ENCODE assay signal across 10 cellular contexts in the genomic region with DNA sequence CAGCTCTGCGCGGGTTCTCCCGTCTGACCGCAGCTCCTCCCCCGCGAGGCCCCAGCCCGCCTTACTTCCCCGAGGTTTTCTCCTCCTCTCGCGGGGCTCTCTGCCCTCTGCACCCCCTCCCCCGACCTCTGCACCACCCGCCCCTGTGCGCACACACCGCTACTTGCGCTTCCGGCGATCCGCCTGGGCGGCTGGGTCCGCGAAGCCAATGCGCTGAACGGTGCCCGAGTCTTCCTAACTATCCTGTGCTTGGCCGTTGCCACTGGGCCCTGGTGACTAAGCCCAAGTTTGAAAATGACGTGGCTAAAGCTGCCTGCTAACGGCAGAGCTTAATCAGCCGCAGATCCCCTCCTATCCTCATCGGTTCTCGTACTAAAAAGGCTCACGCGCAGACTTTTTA. TPM values are rescaled to one million over a fixed set of nuclear protein-coding genes. Genes with fewer than 3 reads are reported as not detected.
DNase-seq lines count a peak whose midpoint lies in the region; ATAC-seq, FAIRE-seq and TF ChIP-seq lines count a peak whose summit lies in the region.
"Had no signal": no experiment of that assay in that cellular context is flagged by ENCODE, and none has a peak within 500 bp of the region (broad histone marks: within the 10 kb centered on the region; RNA-seq: fewer than 3 reads in every experiment).

No MANE protein-coding gene starts in this region.

- CTCF ChIA-PET in HepG2 (lab: Yijun Ruan, JAX; ENCODE audit: low intra/inter-chr PET ratio, low total read pairs): no interaction called here

- H3K4me1 ChIP-seq in BLaER1 (peaks cover 26% of the 10 kb centered on the region), HepG2 (ENCODE audit: insufficient read depth, low read length) (peaks cover 58% of the 10 kb centered on the region)

- BruUV-seq in HepG2 (replicated peaks; lab: Mats Ljungman, UMichigan): no TSS peak

- no peak for TF ChIP-seq CTCF in HepG2 (CRISPR knock-in tag; IDR thresholded peaks at IDR 0.05)

- H4K20me1 ChIP-seq in BLaER1 (peaks cover 80% of the 10 kb centered on the region), HepG2 (ENCODE audit: insufficient read depth, low read length) (peaks cover 12% of the 10 kb centered on the region)

- TF ChIP-seq POLR2A in HepG2 (IDR thresholded peaks at IDR 0.05; ENCODE audit: insufficient read depth in 1 of 2, low read depth in 2 of 2, low read length in 2 of 2): no peak

- in situ Hi-C loops in HepG2 (cut with HindIII; ENCODE audit: extremely low pct_ligation_motif_present, low pct_unique_long_range_greater_than_20kb): loop anchor here (10.0 kb wide), 2 partner anchors 577 to 697 kb away; no protein-coding TSS in a partner anchor

- peak; percentile 43 for ATAC-seq in GM18867 (IDR thresholded peaks at IDR 0.05; ENCODE audit: unreplicated experiment)
- peak; percentile 62 to 88 for ATAC-seq in activated naive CD4-positive, alpha-beta T cell treated with anti-CD3 and anti-CD28 coated beads, Interleukin-2, amount 50 U/mL, for 72 hours
- no peak for ATAC-seq in HepG2
- no peak for ATAC-seq in GM19324 (IDR thresholded peaks at IDR 0.05; ENCODE audit: low FRiP score, unreplicated experiment)
- ATAC-seq in HG03095 (IDR thresholded peaks at IDR 0.05; ENCODE audit: unreplicated experiment): no peak

- peaks cover 19% of the 10 kb centered on the region for H3K79me2 ChIP-seq in HepG2 (ENCODE audit: insufficient read depth, low read length)

- H3K4me2 ChIP-seq in BLaER1: peak overlapping the region; percentile 65
- no peak overlapping the region for H3K4me2 ChIP-seq in HepG2 (ENCODE audit: low read depth, low read length)

- H3K27ac ChIP-seq in BLaER1: no peak overlapping the region
- H3K27ac ChIP-seq in HepG2 (ENCODE audit: extremely low read length, insufficient read depth, low read length): no peak overlapping the region
- H3K27ac ChIP-seq: VCaP had no signal

- 97% methylated on average over 32 of the region's 32 CpGs for WGBS in HepG2 (ENCODE audit: low lambda C conversion rate)

- peak overlapping the region in 1 of 2 donors; percentile 23 for H3K27ac Mint-ChIP-seq in activated naive CD4-positive, alpha-beta T cell treated with anti-CD3 and anti-CD28 coated beads, Interleukin-2, amount 50 U/mL, for 72 hours

- intact Hi-C loops in HepG2 (cut with micrococcal nuclease; ENCODE audit: unreplicated experiment): no loop called here

- H2AFZ ChIP-seq in HepG2 (ENCODE audit: low read length): no peak overlapping the region

- no peak overlapping the region for H3K9ac ChIP-seq in BLaER1
- H3K9ac ChIP-seq in HepG2 (ENCODE audit: insufficient read depth, low read depth, low read length): no peak overlapping the region

- peak overlapping the region; percentile 52 for H3K4me3 ChIP-seq in BLaER1
- H3K4me3 ChIP-seq in HepG2 (replicated peaks in 1 of 3; ENCODE audit: insufficient read depth in 1 of 3, low read depth in 2 of 3, low read length in 3 of 3): no peak overlapping the region

- FAIRE-seq in HepG2 (lab: Jason Lieb, UNC): no peak

- no peak for TF ChIP-seq RAD21 in HepG2 (CRISPR knock-in tag; IDR thresholded peaks at IDR 0.05)

- H3K36me3 Mint-ChIP-seq in activated naive CD4-positive, alpha-beta T cell treated with anti-CD3 and anti-CD28 coated beads, Interleukin-2, amount 50 U/mL, for 72 hours: peaks cover 16 to 19% of the 10 kb centered on the region in 2 donors

- no peak for DNase-seq in activated naive CD4-positive, alpha-beta T cell treated with anti-CD3 and anti-CD28 coated beads, Interleukin-2, amount 50 U/mL, for 72 hours (ENCODE audit: low spot score in 2 of 2)
- DNase-seq in HepG2 (ENCODE audit: low spot score) (no peak), COLO829 (ENCODE audit: low spot score) (no peak), DMS153 treated with DMSO at 0.1 percent for 48 hours (lab: John Stamatoyannopoulos, UW; ENCODE audit: unreplicated experiment) (no peak)

- H3K9me3 Mint-ChIP-seq in activated naive CD4-positive, alpha-beta T cell treated with anti-CD3 and anti-CD28 coated beads, Interleukin-2, amount 50 U/mL, for 72 hours: peaks cover 0 to 4% of the 10 kb centered on the region in 2 donors

- POLR2A ChIA-PET in HepG2 (lab: Yijun Ruan, JAX): no interaction called here

- no peak for TF ChIP-seq EP300 in HepG2 (IDR thresholded peaks at IDR 0.05; ENCODE audit: low read depth in 2 of 2, low read length in 2 of 2)
- TF ChIP-seq EP300 in HepG2 (CRISPR knock-in tag; IDR thresholded peaks at IDR 0.05; ENCODE audit: borderline replicate concordance): no peak

- H3K27me3 ChIP-seq in BLaER1 (peaks cover 94% of the 10 kb centered on the region), HepG2 (ENCODE audit: control insufficient read depth in 1 of 2, insufficient read depth in 2 of 2, low read length in 2 of 2) (no peaks in the 10 kb centered on the region; a peak in 1 of 5 replicates)

- H3K9me3 ChIP-seq in BLaER1: no peaks in the 10 kb centered on the region
- no peaks in the 10 kb centered on the region for H3K9me3 ChIP-seq in HepG2 (ENCODE audit: low read length)

- H3K36me3 ChIP-seq in BLaER1: no peaks in the 10 kb centered on the region
- H3K36me3 ChIP-seq in HepG2 (replicated peaks in 1 of 2; ENCODE audit: control insufficient read depth in 1 of 2, insufficient read depth in 2 of 2, low read length in 2 of 2): 0 out of 5 replicates have a peak, but pooled peaks cover 0 to 1% of the 10 kb centered on the region in 2 experiments

TF ChIP-seq in HepG2, 621 proteins besides CTCF, POLR2A, EP300 and RAD21:
- TF ChIP-seq, protein P1, sequence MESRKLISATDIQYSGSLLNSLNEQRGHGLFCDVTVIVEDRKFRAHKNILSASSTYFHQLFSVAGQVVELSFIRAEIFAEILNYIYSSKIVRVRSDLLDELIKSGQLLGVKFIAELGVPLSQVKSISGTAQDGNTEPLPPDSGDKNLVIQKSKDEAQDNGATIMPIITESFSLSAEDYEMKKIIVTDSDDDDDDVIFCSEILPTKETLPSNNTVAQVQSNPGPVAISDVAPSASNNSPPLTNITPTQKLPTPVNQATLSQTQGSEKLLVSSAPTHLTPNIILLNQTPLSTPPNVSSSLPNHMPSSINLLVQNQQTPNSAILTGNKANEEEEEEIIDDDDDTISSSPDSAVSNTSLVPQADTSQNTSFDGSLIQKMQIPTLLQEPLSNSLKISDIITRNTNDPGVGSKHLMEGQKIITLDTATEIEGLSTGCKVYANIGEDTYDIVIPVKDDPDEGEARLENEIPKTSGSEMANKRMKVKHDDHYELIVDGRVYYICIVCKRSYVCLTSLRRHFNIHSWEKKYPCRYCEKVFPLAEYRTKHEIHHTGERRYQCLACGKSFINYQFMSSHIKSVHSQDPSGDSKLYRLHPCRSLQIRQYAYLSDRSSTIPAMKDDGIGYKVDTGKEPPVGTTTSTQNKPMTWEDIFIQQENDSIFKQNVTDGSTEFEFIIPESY (CRISPR knock-in tag; IDR thresholded peaks at IDR 0.05): peak; percentile 53; the same call in 1 of the 2 replicates
- no peak for TF ChIP-seq ZNF232 (CRISPR knock-in tag; IDR thresholded peaks at IDR 0.05; ENCODE audit: borderline replicate concordance)

RNA-seq across cellular contexts. Expression of a gene that starts 6.2 kb away (rescaled TPM):
- under 1 TPM in 1 of 2 donors, not detected in 1; 0.02 TPM for total RNA-seq in activated naive CD4-positive, alpha-beta T cell treated with anti-CD3 and anti-CD28 coated beads, Interleukin-2, amount 50 U/mL, for 72 hours
- 3.0 and 6.2 TPM in 2 replicates for total RNA-seq in HepG2 (2016; rRNA removed; fragmentation: Illumina TruSeq; extraction: Trizol)
- 0.30 and 0.35 TPM in 2 replicates for total RNA-seq in HepG2 (2016; cell fraction: cytosol; rRNA removed; fragmentation: Illumina TruSeq; extraction: Trizol; ENCODE audit: low read depth)
- 2.5 and 5.8 TPM in 2 replicates for total RNA-seq in HepG2 (2016; cell fraction: insoluble cytoplasmic fraction; rRNA removed; fragmentation: Illumina TruSeq; extraction: Trizol)
- total RNA-seq in HepG2 (2016; cell fraction: membrane; rRNA removed; fragmentation: Illumina TruSeq; extraction: Trizol): 2.0 and 2.3 TPM in 2 replicates
- total RNA-seq in HepG2 (2016; cell fraction: nucleus; rRNA removed; fragmentation: Illumina TruSeq; extraction: Trizol): 7.8 and 8.6 TPM in 2 replicates
- polyA plus RNA-seq in HepG2 (2011; rRNA removed): 3.2 and 3.7 TPM in 2 replicates
- 0.94 and 2.0 TPM in 2 replicates for polyA plus RNA-seq in HepG2 (2011; cell fraction: cytosol; rRNA removed)
- 5.2 and 8.5 TPM in 2 replicates for polyA plus RNA-seq in HepG2 (2011; cell fraction: nucleus; rRNA removed)
- 5.7 and 6.4 TPM in 2 replicates for polyA plus RNA-seq in HepG2 (2012)
- polyA plus RNA-seq in HepG2 (2016; cell fraction: cytosol; fragmentation: Illumina TruSeq; extraction: Trizol; ENCODE audit: low read depth): 0.16 and 0.31 TPM in 2 replicates
- 3.3 TPM in 2 replicates for polyA plus RNA-seq in HepG2 (2016; cell fraction: insoluble cytoplasmic fraction; fragmentation: Illumina TruSeq; extraction: Trizol; ENCODE audit: low read depth)
- 0.70 and 0.78 TPM in 2 replicates for polyA plus RNA-seq in HepG2 (2016; cell fraction: membrane; fragmentation: Illumina TruSeq; extraction: Trizol; ENCODE audit: low read depth)
- 8.3 and 9.1 TPM in 2 replicates for polyA plus RNA-seq in HepG2 (2016; cell fraction: nucleus; fragmentation: Illumina TruSeq; extraction: Trizol; ENCODE audit: insufficient read depth, low read depth)
- polyA minus RNA-seq in HepG2 (2011; rRNA and poly(A)+ RNA removed; ENCODE audit: low replicate concordance): 3.8 and 10.8 TPM in 2 replicates
- polyA minus RNA-seq in HepG2 (2011; cell fraction: cytosol; rRNA and poly(A)+ RNA removed): 4.7 and 7.6 TPM in 2 replicates
- polyA minus RNA-seq in HepG2 (2011; cell fraction: nucleus; rRNA and poly(A)+ RNA removed): 13.3 and 20.5 TPM in 2 replicates
- total RNA-seq: subcutaneous adipose tissue had no signal

Comparison
In these comparisons a context has a peak if more than half of its experiments do, and no peak if none do; other contexts are left out.
1. ATAC-seq: peak in GM18867 (single experiment) and activated naive CD4-positive, alpha-beta T cell treated with anti-CD3 and anti-CD28 coated beads, Interleukin-2, amount 50 U/mL, for 72 hours (2 of 2); none in HepG2 (single experiment), GM19324 (single experiment) and HG03095 (single experiment).